Comparison of ENCODE assay signal across 1 cellular context in the genomic region with DNA sequence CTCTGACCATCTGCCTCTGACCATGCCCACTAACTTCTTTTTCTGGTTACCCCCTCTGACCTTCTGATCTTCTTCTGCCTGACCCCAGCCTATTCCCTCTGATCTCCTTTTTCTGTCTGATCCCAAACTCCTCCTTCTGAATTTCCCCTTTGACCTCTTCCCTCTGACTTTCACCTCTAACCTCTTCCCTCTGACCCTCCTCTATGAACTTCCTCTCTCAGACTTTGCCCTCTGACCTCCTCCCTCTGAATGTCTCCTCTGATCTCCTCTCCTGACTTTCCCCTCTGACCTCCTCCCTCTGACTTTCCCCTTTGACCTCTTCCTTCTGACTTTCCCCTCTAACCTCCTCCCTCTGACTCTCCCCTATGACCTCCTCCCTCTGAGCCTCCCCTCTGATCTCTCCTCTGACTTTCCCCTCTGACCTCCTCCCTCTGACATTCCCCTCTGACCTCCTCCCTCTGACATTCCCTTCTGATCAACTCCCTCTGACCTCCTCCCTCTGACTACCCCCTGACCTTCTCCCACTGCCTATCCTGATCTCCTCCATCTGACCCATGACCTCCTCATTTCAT.
TF ChIP-seq lines count a peak whose summit lies in the region.

No MANE protein-coding gene starts in this region.

TF ChIP-seq in GM23338, 12 proteins besides CTCF, POLR2A, EP300 and RAD21 (continued from another document):
- TF ChIP-seq ZNF462 (CRISPR knock-in tag; IDR thresholded peaks at IDR 0.05) (no peak), EZH2phosphoT487 (IDR thresholded peaks at IDR 0.05; ENCODE audit: unreplicated experiment) (no peak), ZNF331 (CRISPR knock-in tag; IDR thresholded peaks at IDR 0.05; ENCODE audit: low read depth) (no peak), STAT1 (IDR thresholded peaks at IDR 0.05; ENCODE audit: unreplicated experiment) (no peak), POLR2AphosphoS5 (IDR thresholded peaks at IDR 0.05; ENCODE audit: low read depth) (no peak), JUNB (IDR thresholded peaks at IDR 0.05; ENCODE audit: unreplicated experiment) (no peak), NANOG (IDR thresholded peaks at IDR 0.05; ENCODE audit: borderline replicate concordance) (no peak)
- TF ChIP-seq, protein P1, sequence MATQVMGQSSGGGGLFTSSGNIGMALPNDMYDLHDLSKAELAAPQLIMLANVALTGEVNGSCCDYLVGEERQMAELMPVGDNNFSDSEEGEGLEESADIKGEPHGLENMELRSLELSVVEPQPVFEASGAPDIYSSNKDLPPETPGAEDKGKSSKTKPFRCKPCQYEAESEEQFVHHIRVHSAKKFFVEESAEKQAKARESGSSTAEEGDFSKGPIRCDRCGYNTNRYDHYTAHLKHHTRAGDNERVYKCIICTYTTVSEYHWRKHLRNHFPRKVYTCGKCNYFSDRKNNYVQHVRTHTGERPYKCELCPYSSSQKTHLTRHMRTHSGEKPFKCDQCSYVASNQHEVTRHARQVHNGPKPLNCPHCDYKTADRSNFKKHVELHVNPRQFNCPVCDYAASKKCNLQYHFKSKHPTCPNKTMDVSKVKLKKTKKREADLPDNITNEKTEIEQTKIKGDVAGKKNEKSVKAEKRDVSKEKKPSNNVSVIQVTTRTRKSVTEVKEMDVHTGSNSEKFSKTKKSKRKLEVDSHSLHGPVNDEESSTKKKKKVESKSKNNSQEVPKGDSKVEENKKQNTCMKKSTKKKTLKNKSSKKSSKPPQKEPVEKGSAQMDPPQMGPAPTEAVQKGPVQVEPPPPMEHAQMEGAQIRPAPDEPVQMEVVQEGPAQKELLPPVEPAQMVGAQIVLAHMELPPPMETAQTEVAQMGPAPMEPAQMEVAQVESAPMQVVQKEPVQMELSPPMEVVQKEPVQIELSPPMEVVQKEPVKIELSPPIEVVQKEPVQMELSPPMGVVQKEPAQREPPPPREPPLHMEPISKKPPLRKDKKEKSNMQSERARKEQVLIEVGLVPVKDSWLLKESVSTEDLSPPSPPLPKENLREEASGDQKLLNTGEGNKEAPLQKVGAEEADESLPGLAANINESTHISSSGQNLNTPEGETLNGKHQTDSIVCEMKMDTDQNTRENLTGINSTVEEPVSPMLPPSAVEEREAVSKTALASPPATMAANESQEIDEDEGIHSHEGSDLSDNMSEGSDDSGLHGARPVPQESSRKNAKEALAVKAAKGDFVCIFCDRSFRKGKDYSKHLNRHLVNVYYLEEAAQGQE (IDR thresholded peaks at IDR 0.05; ENCODE audit: unreplicated experiment): no peak
- TF ChIP-seq, protein P2, sequence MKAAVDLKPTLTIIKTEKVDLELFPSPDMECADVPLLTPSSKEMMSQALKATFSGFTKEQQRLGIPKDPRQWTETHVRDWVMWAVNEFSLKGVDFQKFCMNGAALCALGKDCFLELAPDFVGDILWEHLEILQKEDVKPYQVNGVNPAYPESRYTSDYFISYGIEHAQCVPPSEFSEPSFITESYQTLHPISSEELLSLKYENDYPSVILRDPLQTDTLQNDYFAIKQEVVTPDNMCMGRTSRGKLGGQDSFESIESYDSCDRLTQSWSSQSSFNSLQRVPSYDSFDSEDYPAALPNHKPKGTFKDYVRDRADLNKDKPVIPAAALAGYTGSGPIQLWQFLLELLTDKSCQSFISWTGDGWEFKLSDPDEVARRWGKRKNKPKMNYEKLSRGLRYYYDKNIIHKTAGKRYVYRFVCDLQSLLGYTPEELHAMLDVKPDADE (IDR thresholded peaks at IDR 0.05): no peak
